Comparison of ENCODE assay signal across 2 cellular contexts in the genomic region with DNA sequence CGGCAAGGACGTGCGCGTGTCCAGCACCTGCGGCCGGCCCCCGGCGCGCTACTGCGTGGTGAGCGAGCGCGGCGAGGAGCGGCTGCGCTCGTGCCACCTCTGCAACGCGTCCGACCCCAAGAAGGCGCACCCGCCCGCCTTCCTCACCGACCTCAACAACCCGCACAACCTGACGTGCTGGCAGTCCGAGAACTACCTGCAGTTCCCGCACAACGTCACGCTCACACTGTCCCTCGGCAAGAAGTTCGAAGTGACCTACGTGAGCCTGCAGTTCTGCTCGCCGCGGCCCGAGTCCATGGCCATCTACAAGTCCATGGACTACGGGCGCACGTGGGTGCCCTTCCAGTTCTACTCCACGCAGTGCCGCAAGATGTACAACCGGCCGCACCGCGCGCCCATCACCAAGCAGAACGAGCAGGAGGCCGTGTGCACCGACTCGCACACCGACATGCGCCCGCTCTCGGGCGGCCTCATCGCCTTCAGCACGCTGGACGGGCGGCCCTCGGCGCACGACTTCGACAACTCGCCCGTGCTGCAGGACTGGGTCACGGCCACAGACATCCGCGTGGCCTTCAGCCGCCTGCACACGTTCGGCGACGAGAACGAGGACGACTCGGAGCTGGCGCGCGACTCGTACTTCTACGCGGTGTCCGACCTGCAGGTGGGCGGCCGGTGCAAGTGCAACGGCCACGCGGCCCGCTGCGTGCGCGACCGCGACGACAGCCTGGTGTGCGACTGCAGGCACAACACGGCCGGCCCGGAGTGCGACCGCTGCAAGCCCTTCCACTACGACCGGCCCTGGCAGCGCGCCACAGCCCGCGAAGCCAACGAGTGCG.
TF ChIP-seq lines count a peak whose summit lies in the region.

No MANE protein-coding gene starts in this region.

TF ChIP-seq in liver, 16 proteins besides CTCF, POLR2A, EP300 and RAD21:
- TF ChIP-seq, protein P1, sequence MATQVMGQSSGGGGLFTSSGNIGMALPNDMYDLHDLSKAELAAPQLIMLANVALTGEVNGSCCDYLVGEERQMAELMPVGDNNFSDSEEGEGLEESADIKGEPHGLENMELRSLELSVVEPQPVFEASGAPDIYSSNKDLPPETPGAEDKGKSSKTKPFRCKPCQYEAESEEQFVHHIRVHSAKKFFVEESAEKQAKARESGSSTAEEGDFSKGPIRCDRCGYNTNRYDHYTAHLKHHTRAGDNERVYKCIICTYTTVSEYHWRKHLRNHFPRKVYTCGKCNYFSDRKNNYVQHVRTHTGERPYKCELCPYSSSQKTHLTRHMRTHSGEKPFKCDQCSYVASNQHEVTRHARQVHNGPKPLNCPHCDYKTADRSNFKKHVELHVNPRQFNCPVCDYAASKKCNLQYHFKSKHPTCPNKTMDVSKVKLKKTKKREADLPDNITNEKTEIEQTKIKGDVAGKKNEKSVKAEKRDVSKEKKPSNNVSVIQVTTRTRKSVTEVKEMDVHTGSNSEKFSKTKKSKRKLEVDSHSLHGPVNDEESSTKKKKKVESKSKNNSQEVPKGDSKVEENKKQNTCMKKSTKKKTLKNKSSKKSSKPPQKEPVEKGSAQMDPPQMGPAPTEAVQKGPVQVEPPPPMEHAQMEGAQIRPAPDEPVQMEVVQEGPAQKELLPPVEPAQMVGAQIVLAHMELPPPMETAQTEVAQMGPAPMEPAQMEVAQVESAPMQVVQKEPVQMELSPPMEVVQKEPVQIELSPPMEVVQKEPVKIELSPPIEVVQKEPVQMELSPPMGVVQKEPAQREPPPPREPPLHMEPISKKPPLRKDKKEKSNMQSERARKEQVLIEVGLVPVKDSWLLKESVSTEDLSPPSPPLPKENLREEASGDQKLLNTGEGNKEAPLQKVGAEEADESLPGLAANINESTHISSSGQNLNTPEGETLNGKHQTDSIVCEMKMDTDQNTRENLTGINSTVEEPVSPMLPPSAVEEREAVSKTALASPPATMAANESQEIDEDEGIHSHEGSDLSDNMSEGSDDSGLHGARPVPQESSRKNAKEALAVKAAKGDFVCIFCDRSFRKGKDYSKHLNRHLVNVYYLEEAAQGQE (IDR thresholded peaks at IDR 0.05): peak; percentile 39
- no peak for TF ChIP-seq SP1 (IDR thresholded peaks at IDR 0.05)
TF ChIP-seq in liver: peak in this region for 1.

TF ChIP-seq in HepG2, 621 proteins besides CTCF, POLR2A, EP300 and RAD21:
- TF ChIP-seq PTBP1 (IDR thresholded peaks at IDR 0.05; ENCODE audit: low read depth, low read length, poor library complexity, severe bottlenecking) (no peak), ZNF761 (CRISPR knock-in tag; conservative IDR thresholded peaks at IDR 0.05) (no peak), TEAD2 (CRISPR knock-in tag; IDR thresholded peaks at IDR 0.05) (no peak)
